22 cellular contexts compared by ENCODE assay signal in genomic region chr3:175041369-175041768, GRCh38.
A peak's percentile ranks its signal among the peaks of the same experiment; 100 is the strongest.
DNase-seq lines count a peak whose midpoint lies in the region; ATAC-seq and TF ChIP-seq lines count a peak whose summit lies in the region.
"Had no signal": no experiment of that assay in that cellular context is flagged by ENCODE, and none has a peak within 500 bp of the region (broad histone marks: within the 10 kb centered on the region; RNA-seq: fewer than 3 reads in every experiment).

No MANE protein-coding gene starts in this region.

- H3K4me2 ChIP-seq in PC-3 (ENCODE audit: low read length) = no peak overlapping the region
- H3K4me2 ChIP-seq: BLaER1, SK-N-SH had no signal

- 0 out of 2 replicates have a peak, but pooled peaks cover 6% of the 10 kb centered on the region for H3K4me1 ChIP-seq in PC-3 (ENCODE audit: insufficient read depth, low read length)
- no peaks in the 10 kb centered on the region for H3K4me1 ChIP-seq in CD4-positive, alpha-beta memory T cell (ENCODE audit: insufficient read depth, low read length)
- H3K4me1 ChIP-seq: BLaER1 had no signal

- H3K79me2 ChIP-seq in PC-3 (ENCODE audit: low read length) = no peaks in the 10 kb centered on the region

- POLR2A ChIA-PET in PC-3 (lab: Charles Lee; ENCODE audit: unreplicated experiment) = no interaction called here
- POLR2A ChIA-PET in CD4-positive, alpha-beta memory T cell (lab: Charles Lee; ENCODE audit: partially characterized antibody) = no interaction called here

- ATAC-seq in PC-3 = peak; percentile 89
- ATAC-seq: GM12878 had no signal

- no peaks in the 10 kb centered on the region for H3K27me3 Mint-ChIP-seq in CD4-positive, alpha-beta memory T cell
- H3K27me3 Mint-ChIP-seq: CD4-positive, CD25-positive, alpha-beta regulatory T cell had no signal

- TF ChIP-seq CTCF in PC-3 (conservative IDR thresholded peaks at IDR 0.05; ENCODE audit: low read depth, low read length) (no peak), choroid plexus epithelial cell (conservative IDR thresholded peaks at IDR 0.05; ENCODE audit: low read depth, low read length) (no peak)

- CTCF ChIA-PET in PC-3 (lab: Charles Lee) = no interaction called here
- CTCF ChIA-PET in CD4-positive, alpha-beta memory T cell (lab: Charles Lee; ENCODE audit: partially characterized antibody) = no interaction called here

- DNase-seq in ELR (ENCODE audit: low read depth) = peak; percentile 52
- peak; percentile 49 for DNase-seq in PC-3
- peak; percentile 24 for DNase-seq in choroid plexus epithelial cell (ENCODE audit: low read depth)
- DNase-seq in skeletal muscle cell (ENCODE audit: low read depth) = peak; percentile 25
- no peak for DNase-seq in CD4-positive, alpha-beta memory T cell
- DNase-seq in NCI-H1092 (lab: John Stamatoyannopoulos, UW) = no peak
- DNase-seq in NCI-H2227 treated with DMSO at 0.1 percent for 48 hours (lab: John Stamatoyannopoulos, UW) = no peak
- DNase-seq: CD4-positive, CD25-positive, alpha-beta regulatory T cell; GDM1; H9; Karpas-422; NCI-H1092 treated with DMSO at 0.1 percent for 48 hours; NCI-H1436; NCI-H187; NCI-H2081 treated with DMSO at 0.1 percent for 48 hours; NCI-H2171 treated with DMSO at 0.1 percent for 48 hours; NCI-H524; NCI-H774; SK-N-SH; SW 1271 had no signal

- H3F3A ChIP-seq in PC-3 (ENCODE audit: low read length, unreplicated experiment) = no peaks in the 10 kb centered on the region

- no peak overlapping the region for H3K4me3 ChIP-seq in PC-3 (ENCODE audit: low read length)
- H3K4me3 ChIP-seq in choroid plexus epithelial cell (ENCODE audit: low read depth, low read length) = no peak overlapping the region
- no peak overlapping the region for H3K4me3 ChIP-seq in skeletal muscle cell (ENCODE audit: low read depth, low read length)
- H3K4me3 ChIP-seq in CD4-positive, alpha-beta memory T cell (ENCODE audit: low read length in 2 of 2) = no peak overlapping the region
- H3K4me3 ChIP-seq: BLaER1, GM12878 had no signal

- H3K9me2 ChIP-seq in PC-3 (replicated peaks; ENCODE audit: low read length) = no peaks in the 10 kb centered on the region
- H3K9me2 ChIP-seq: SK-N-SH had no signal

- no peaks in the 10 kb centered on the region for H4K20me1 ChIP-seq in PC-3 (ENCODE audit: low read length)
- H4K20me1 ChIP-seq: BLaER1 had no signal

- no TSS peak for BruUV-seq in PC-3 (replicated peaks; lab: Mats Ljungman, UMichigan)

- H3K27ac Mint-ChIP-seq in CD4-positive, alpha-beta memory T cell = no peak overlapping the region
- H3K27ac Mint-ChIP-seq: CD4-positive, CD25-positive, alpha-beta regulatory T cell; H9 had no signal

- H3K9ac ChIP-seq in PC-3 (ENCODE audit: low read length) = no peak overlapping the region
- H3K9ac ChIP-seq: BLaER1, SK-N-SH had no signal

- no peaks in the 10 kb centered on the region for H3K36me3 ChIP-seq in PC-3 (ENCODE audit: low read depth, low read length)
- no peaks in the 10 kb centered on the region for H3K36me3 ChIP-seq in CD4-positive, alpha-beta memory T cell (ENCODE audit: insufficient read depth, low read length)
- H3K36me3 ChIP-seq: BLaER1 had no signal

- no peaks in the 10 kb centered on the region for H3K9me3 ChIP-seq in PC-3 (ENCODE audit: low read length)
- no peaks in the 10 kb centered on the region for H3K9me3 ChIP-seq in CD4-positive, alpha-beta memory T cell (ENCODE audit: control insufficient read depth in 1 of 2, low read length in 2 of 2)
- H3K9me3 ChIP-seq: BLaER1, SK-N-SH had no signal

- H3K27me3 ChIP-seq in PC-3 (ENCODE audit: low read length) = no peaks in the 10 kb centered on the region
- H3K27me3 ChIP-seq in CD4-positive, alpha-beta memory T cell (ENCODE audit: insufficient read depth, low read length) = no peaks in the 10 kb centered on the region
- H3K27me3 ChIP-seq: BLaER1 had no signal

- no peak overlapping the region for H3K4me3 Mint-ChIP-seq in CD4-positive, alpha-beta memory T cell
- H3K4me3 Mint-ChIP-seq: CD4-positive, CD25-positive, alpha-beta regulatory T cell; H9 had no signal

- intact Hi-C loops in PC-3 (cut with micrococcal nuclease) = no loop called here
- intact Hi-C loops in CD4-positive, alpha-beta memory T cell (cut with micrococcal nuclease) = no loop called here

- H3K27ac ChIP-seq in PC-3 (ENCODE audit: low read length) = no peak overlapping the region
- H3K27ac ChIP-seq in CD4-positive, alpha-beta memory T cell (ENCODE audit: low read depth, low read length) = no peak overlapping the region
- H3K27ac ChIP-seq: BLaER1 had no signal

- no peak overlapping the region for H2AFZ ChIP-seq in PC-3 (ENCODE audit: low read length)

- no peaks in the 10 kb centered on the region for H3K4me1 Mint-ChIP-seq in CD4-positive, alpha-beta memory T cell
- H3K4me1 Mint-ChIP-seq: CD4-positive, CD25-positive, alpha-beta regulatory T cell; H9 had no signal

- H3K36me3 Mint-ChIP-seq in CD4-positive, alpha-beta memory T cell = no peaks in the 10 kb centered on the region
- H3K36me3 Mint-ChIP-seq: CD4-positive, CD25-positive, alpha-beta regulatory T cell had no signal

- H3K9me3 Mint-ChIP-seq in CD4-positive, alpha-beta memory T cell = peaks cover 0 to 6% (median 3%) of the 10 kb centered on the region in 8 donors
- H3K9me3 Mint-ChIP-seq: H9 had no signal

Comparison
In these comparisons a context has a peak if more than half of its experiments do, and no peak if none do; other contexts are left out.
1. DNase-seq: peak in ELR (single experiment), PC-3 (single experiment), choroid plexus epithelial cell (single experiment) and skeletal muscle cell (single experiment); none in CD4-positive, alpha-beta memory T cell (0 of 5), NCI-H1092 (single experiment) and NCI-H2227 treated with DMSO at 0.1 percent for 48 hours (single experiment).